Comparison of ENCODE assay signal across 9 cellular contexts in genomic region chr15:90389513-90389912, GRCh38. TPM values are rescaled to one million over a fixed set of nuclear protein-coding genes. Genes with fewer than 3 reads are reported as not detected.
A peak's percentile ranks its signal among the peaks of the same experiment; 100 is the strongest.
DNase-seq lines count a peak whose midpoint lies in the region; FAIRE-seq and TF ChIP-seq lines count a peak whose summit lies in the region.
"Had no signal": no experiment of that assay in that cellular context is flagged by ENCODE, and none has a peak within 500 bp of the region (broad histone marks: within the 10 kb centered on the region; RNA-seq: fewer than 3 reads in every experiment).

No MANE protein-coding gene starts in this region.

- POLR2A ChIA-PET in OCI-LY7 (lab: Charles Lee) (interaction anchor here (0.6 to 1.8 kb wide), 3 partner anchors 23 to 33 kb away, joined by 4 to 7 read pairs (median 4); no protein-coding TSS in a partner anchor), endothelial cell of umbilical vein (lab: Charles Lee) (no interaction called here)

- H3K9me3 Mint-ChIP-seq in CD14-positive monocyte, result no peaks in the 10 kb centered on the region

- peaks cover 2% of the 10 kb centered on the region for H3K79me1 ChIP-seq in neuronal stem cell (ENCODE audit: low read depth, low read length)

- H4K20me1 ChIP-seq in OCI-LY7 (ENCODE audit: insufficient read depth, low read length) (peaks cover 11% of the 10 kb centered on the region), endothelial cell of umbilical vein (replicated peaks; ENCODE audit: control insufficient read depth, extremely low read depth, insufficient read depth, low read length) (peaks cover 2% of the 10 kb centered on the region)

- no peak overlapping the region for H3K4ac ChIP-seq in neuronal stem cell (ENCODE audit: low read length)

- H3K4me3 ChIP-seq in OCI-LY7 (ENCODE audit: low read depth, low read length, poor library complexity, severe bottlenecking) (peak overlapping the region; percentile 84), endothelial cell of umbilical vein (replicated peaks in 1 of 3; ENCODE audit: insufficient read depth in 1 of 3, low read depth in 1 of 3, low read length in 3 of 3) (peak overlapping the region in 2 of 3 experiments; percentile 74 to 97), neutrophil (ENCODE audit: low read depth in 1 of 2, low read length in 1 of 2) (peak overlapping the region; percentile 68 to 84), neuronal stem cell (ENCODE audit: low read length in 2 of 2) (peak overlapping the region in 1 of 2 donors; percentile 95)

- no peak overlapping the region for H2BK15ac ChIP-seq in neuronal stem cell (ENCODE audit: low read length)

- no peak for TF ChIP-seq CTCF in CD14-positive monocyte (IDR thresholded peaks at IDR 0.05)
- no peak for TF ChIP-seq CTCF in OCI-LY7 (conservative IDR thresholded peaks at IDR 0.05; ENCODE audit: low read length)
- TF ChIP-seq CTCF in endothelial cell of umbilical vein (IDR thresholded peaks at IDR 0.05; ENCODE audit: extremely low read depth in 1 of 2, insufficient read depth in 1 of 2, low read depth in 1 of 2, low read length in 2 of 2), result no peak
- no peak for TF ChIP-seq CTCF in neutrophil (IDR thresholded peaks at IDR 0.05)

- no peak overlapping the region for H3K27ac ChIP-seq in OCI-LY7 (ENCODE audit: low read depth, low read length, poor library complexity, severe bottlenecking)
- peak overlapping the region; percentile 16 for H3K27ac ChIP-seq in endothelial cell of umbilical vein (ENCODE audit: insufficient read depth, low read depth, low read length)
- peak overlapping the region; percentile 99 for H3K27ac ChIP-seq in neutrophil
- no peak overlapping the region for H3K27ac ChIP-seq in neuronal stem cell (replicated peaks; ENCODE audit: low read length)

- H3K4me2 ChIP-seq in OCI-LY7 (ENCODE audit: low read length), result peak overlapping the region; percentile 73
- peak overlapping the region; percentile 84 for H3K4me2 ChIP-seq in endothelial cell of umbilical vein (ENCODE audit: insufficient read depth, low read length)
- H3K4me2 ChIP-seq in neuronal stem cell (ENCODE audit: insufficient read depth, low read length, poor library complexity, severe bottlenecking), result no peak overlapping the region

- no peaks in the 10 kb centered on the region for H3K9me2 ChIP-seq in OCI-LY7 (ENCODE audit: insufficient read depth, low read length)

- H3K14ac ChIP-seq in neuronal stem cell (ENCODE audit: low read length), result no peak overlapping the region

- DNase-seq in CD14-positive monocyte (ENCODE audit: low spot score) (no peak), OCI-LY7 (ENCODE audit: low spot score) (no peak), endothelial cell of umbilical vein (ENCODE audit: low read depth, low spot score) (no peak), neuronal stem cell (ENCODE audit: low spot score) (no peak), GM12891 (ENCODE audit: insufficient read length, low spot score) (no peak), SW 1271 (lab: John Stamatoyannopoulos, UW) (no peak), NCI-H1092 (lab: John Stamatoyannopoulos, UW) (no peak)
- DNase-seq: nucleus accumbens had no signal

- peaks cover 0 to 2% (median 0%) of the 10 kb centered on the region in 3 donors for H3K27me3 Mint-ChIP-seq in CD14-positive monocyte (ENCODE audit: low read depth in 3 of 3)

- BruUV-seq in OCI-LY7 (replicated peaks; lab: Mats Ljungman, UMichigan), result no TSS peak
- no TSS peak for BruUV-seq in endothelial cell of umbilical vein (replicated peaks; lab: Mats Ljungman, UMichigan)

- H2BK12ac ChIP-seq in neuronal stem cell (ENCODE audit: low read length), result no peak overlapping the region

- peaks cover 43 to 57% of the 10 kb centered on the region in 2 donors for H3K36me3 Mint-ChIP-seq in CD14-positive monocyte

- no peaks in the 10 kb centered on the region for H3K9me1 ChIP-seq in endothelial cell of umbilical vein (replicated peaks; ENCODE audit: control insufficient read depth, extremely low read depth, insufficient read depth, low read length)

- CTCF ChIA-PET in OCI-LY7 (lab: Charles Lee; ENCODE audit: unreplicated experiment) (no interaction called here), endothelial cell of umbilical vein (lab: Charles Lee) (interaction anchor here (1.0 to 2.7 kb wide), 4 partner anchors 27 to 92 kb away, joined by 4 to 34 read pairs (median 13); no protein-coding TSS in a partner anchor)

- H3K9ac ChIP-seq in endothelial cell of umbilical vein (replicated peaks; ENCODE audit: extremely low read depth, insufficient read depth, low read length) (peak overlapping the region; percentile 98), neuronal stem cell (ENCODE audit: low read depth, low read length, poor library complexity) (no peak overlapping the region)

- no peak overlapping the region for H2BK120ac ChIP-seq in neuronal stem cell (ENCODE audit: low read depth, low read length)

- H3K9me3 ChIP-seq in OCI-LY7 (ENCODE audit: low read length) (no peaks in the 10 kb centered on the region), endothelial cell of umbilical vein (replicated peaks; ENCODE audit: control insufficient read depth, insufficient read depth, low read length) (no peaks in the 10 kb centered on the region), neutrophil (no peaks in the 10 kb centered on the region), neuronal stem cell (replicated peaks in 1 of 2; ENCODE audit: control insufficient read depth in 2 of 2, insufficient read depth in 1 of 2, low read depth in 1 of 2, low read length in 2 of 2) (no peaks in the 10 kb centered on the region)

- FAIRE-seq in endothelial cell of umbilical vein (lab: Jason Lieb, UNC) (no peak), GM12891 (lab: Jason Lieb, UNC) (no peak)

- no peak overlapping the region for H4K91ac ChIP-seq in neuronal stem cell (ENCODE audit: low read depth, low read length, poor library complexity)

- H3K27me3 ChIP-seq in endothelial cell of umbilical vein (ENCODE audit: control insufficient read depth in 2 of 2, insufficient read depth in 2 of 2, low read length in 2 of 2) (no peaks in the 10 kb centered on the region), neutrophil (no peaks in the 10 kb centered on the region), neuronal stem cell (ENCODE audit: control insufficient read depth in 3 of 3, insufficient read depth in 3 of 3, low read depth in 1 of 3, low read length in 3 of 3) (no peaks in the 10 kb centered on the region)

- H3K79me2 ChIP-seq in OCI-LY7 (ENCODE audit: insufficient read depth, low read depth, low read length) (peaks cover 53% of the 10 kb centered on the region), endothelial cell of umbilical vein (ENCODE audit: control insufficient read depth, insufficient read depth, low read length) (peaks cover 60% of the 10 kb centered on the region)

- H2BK5ac ChIP-seq in neuronal stem cell (ENCODE audit: low read length), result no peak overlapping the region

- no peak overlapping the region for H3K18ac ChIP-seq in neuronal stem cell (ENCODE audit: low read length)

- H3K4me3 Mint-ChIP-seq in CD14-positive monocyte, result peak overlapping the region; percentile 81 to 96

- H3K4me1 ChIP-seq in OCI-LY7 (ENCODE audit: insufficient read depth, low read length, poor library complexity, severe bottlenecking) (peaks cover 26% of the 10 kb centered on the region), endothelial cell of umbilical vein (ENCODE audit: control insufficient read depth, extremely low read depth, insufficient read depth, low read length) (peaks cover 30% of the 10 kb centered on the region), neutrophil (ENCODE audit: control insufficient read depth in 1 of 2, insufficient read depth in 1 of 2, low read depth in 1 of 2, low read length in 1 of 2) (peaks cover 59 to 61% of the 10 kb centered on the region in 2 experiments), neuronal stem cell (ENCODE audit: control insufficient read depth in 2 of 2, insufficient read depth in 1 of 2, low read depth in 1 of 2, low read length in 2 of 2) (peaks cover 0 to 4% of the 10 kb centered on the region in 2 donors)

- no CpG with 5 or more reads among the region's 6 CpGs for WGBS in neuronal stem cell (ENCODE audit: extremely low coverage in 2 of 2, insufficient read length in 2 of 2, insufficient replicate concordance in 1 of 2), 2 donors

- intact Hi-C loops in CD14-positive monocyte (cut with micrococcal nuclease), result loop anchor here (2.0 to 10.0 kb wide), 3 partner anchors 13 to 155 kb away; partner anchors contain the start of genes CIB1 (in 1 of the 2), GDPGP1 (in 1 of the 2) and ZNF774 (in 1 of the 2)
- intact Hi-C loops in OCI-LY7 (cut with micrococcal nuclease; ENCODE audit: unreplicated experiment), result loop anchor here (5.0 kb wide), 1 partner anchor 543 kb away; the partner anchor contains the start of gene HDDC3
- intact Hi-C loops in endothelial cell of umbilical vein (cut with micrococcal nuclease), result loop anchor here (2.0 kb wide), 2 partner anchors 25 to 37 kb away; partner anchors contain the start of gene ZNF774

- no peak overlapping the region for H3K23ac ChIP-seq in neuronal stem cell (ENCODE audit: low read depth, low read length, poor library complexity)

- peak overlapping the region; percentile 96 to 99 (median 99) for H3K27ac Mint-ChIP-seq in CD14-positive monocyte

- H2AFZ ChIP-seq in OCI-LY7 (ENCODE audit: low read length) (no peak overlapping the region), endothelial cell of umbilical vein (ENCODE audit: low read depth, low read length) (no peak overlapping the region), neuronal stem cell (ENCODE audit: low read length) (no peak overlapping the region)

- H4K8ac ChIP-seq in neuronal stem cell (ENCODE audit: low read depth, low read length), result no peak overlapping the region

- H3K4me1 Mint-ChIP-seq in CD14-positive monocyte, result peaks cover 59% of the 10 kb centered on the region

- dilution Hi-C loops in endothelial cell of umbilical vein (cut with MboI; ENCODE audit: extremely low pct_ligation_motif_present, low sequenced_read_pairs), result no loop called here

- TF ChIP-seq POLR2A in endothelial cell of umbilical vein (IDR thresholded peaks at IDR 0.05; ENCODE audit: low read depth, low read length) (no peak), GM12891 (IDR thresholded peaks at IDR 0.05; ENCODE audit: low read depth, low read length) (no peak)

- H2AK5ac ChIP-seq in neuronal stem cell (ENCODE audit: low read depth, low read length), result no peak overlapping the region

- H3K36me3 ChIP-seq in OCI-LY7 (ENCODE audit: insufficient read depth, low read length) (peaks cover 36% of the 10 kb centered on the region), endothelial cell of umbilical vein (ENCODE audit: control insufficient read depth in 2 of 2, extremely low read depth in 1 of 2, insufficient read depth in 2 of 2, low read length in 2 of 2) (peaks cover 4 to 5% of the 10 kb centered on the region in 2 experiments), neutrophil (peaks cover 29% of the 10 kb centered on the region), neuronal stem cell (replicated peaks in 1 of 2; ENCODE audit: control insufficient read depth in 2 of 2, insufficient read depth in 2 of 2, low read length in 2 of 2) (peaks cover 0 to 33% of the 10 kb centered on the region in 2 donors)

RNA-seq across cellular contexts. Expression of gene IQGAP1, which starts 1.5 kb away (rescaled TPM):
- 100 to 1,000 TPM; 207 to 276 TPM for polyA plus RNA-seq in CD14-positive monocyte
- total RNA-seq in OCI-LY7 (2014; rRNA removed; shearing (Covaris generic)), result 98.7 and 147 TPM in 2 replicates
- 114 and 120 TPM in 2 replicates for total RNA-seq in OCI-LY7 (2022)
- total RNA-seq in endothelial cell of umbilical vein, result 244 and 258 TPM in 2 replicates
- 82.2 and 84.7 TPM in 2 replicates for polyA plus RNA-seq in endothelial cell of umbilical vein
- polyA plus RNA-seq in endothelial cell of umbilical vein (2011; cell fraction: cytosol; rRNA removed), result 46.4 and 51.9 TPM in 2 replicates
- polyA plus RNA-seq in endothelial cell of umbilical vein (2011; cell fraction: nucleus; rRNA removed), result 749 and 898 TPM in 2 replicates
- polyA plus RNA-seq in endothelial cell of umbilical vein (2012), result 151 and 223 TPM in 2 replicates
- 369 and 373 TPM in 2 replicates for polyA minus RNA-seq in endothelial cell of umbilical vein
- 99.6 TPM for polyA minus RNA-seq in endothelial cell of umbilical vein (2011; cell fraction: cytosol; rRNA and poly(A)+ RNA removed)
- 1,208 and 1,408 TPM in 2 replicates for polyA minus RNA-seq in endothelial cell of umbilical vein (2011; cell fraction: nucleus; rRNA and poly(A)+ RNA removed)
- polyA plus RNA-seq in neuronal stem cell (2013, experiment 1 of 2), result 27.0 TPM
- 26.1 TPM for polyA plus RNA-seq in neuronal stem cell (2013, experiment 2 of 2)
- polyA plus RNA-seq in GM12891 (2012; ENCODE audit: low read depth, missing spikeins), result 73.8 TPM

RNA-seq across cellular contexts. Expression of gene ZNF774, which starts 37.4 kb away (rescaled TPM):
- polyA plus RNA-seq in CD14-positive monocyte (under 1 TPM in 1 of 2 donors, not detected in 1; 0.12 TPM), endothelial cell of umbilical vein (0.89 and 0.98 TPM in 2 replicates)
- 0.49 and 1.2 TPM in 2 replicates for total RNA-seq in OCI-LY7 (2014; rRNA removed; shearing (Covaris generic))
- total RNA-seq in OCI-LY7 (2022) (1.3 and 1.6 TPM in 2 replicates), endothelial cell of umbilical vein (2.6 and 3.9 TPM in 2 replicates)
- polyA plus RNA-seq in endothelial cell of umbilical vein (2011; cell fraction: cytosol; rRNA removed), result 0.81 and 1.1 TPM in 2 replicates
- 1.4 and 1.5 TPM in 2 replicates for polyA plus RNA-seq in endothelial cell of umbilical vein (2011; cell fraction: nucleus; rRNA removed)
- 1.0 and 1.6 TPM in 2 replicates for polyA plus RNA-seq in endothelial cell of umbilical vein (2012)
- 0.51 and 1.8 TPM in 2 replicates for polyA minus RNA-seq in endothelial cell of umbilical vein
- polyA minus RNA-seq in endothelial cell of umbilical vein (2011; cell fraction: cytosol; rRNA and poly(A)+ RNA removed), result 1.7 TPM
- 0.96 and 1.3 TPM in 2 replicates for polyA minus RNA-seq in endothelial cell of umbilical vein (2011; cell fraction: nucleus; rRNA and poly(A)+ RNA removed)
- polyA plus RNA-seq in neuronal stem cell (2013, experiment 1 of 2), result 2.5 TPM
- 2.8 TPM for polyA plus RNA-seq in neuronal stem cell (2013, experiment 2 of 2)
- 0.55 TPM for polyA plus RNA-seq in GM12891 (2012; ENCODE audit: low read depth, missing spikeins)

Comparison
In these comparisons a context has a peak if more than half of its experiments do, and no peak if none do; other contexts are left out.
1. H3K27ac ChIP-seq: peak in endothelial cell of umbilical vein (single experiment) and neutrophil (single experiment); none in OCI-LY7 (single experiment) and neuronal stem cell (single experiment).